Comparison of ENCODE assay signal across 6 cellular contexts in the genomic region with DNA sequence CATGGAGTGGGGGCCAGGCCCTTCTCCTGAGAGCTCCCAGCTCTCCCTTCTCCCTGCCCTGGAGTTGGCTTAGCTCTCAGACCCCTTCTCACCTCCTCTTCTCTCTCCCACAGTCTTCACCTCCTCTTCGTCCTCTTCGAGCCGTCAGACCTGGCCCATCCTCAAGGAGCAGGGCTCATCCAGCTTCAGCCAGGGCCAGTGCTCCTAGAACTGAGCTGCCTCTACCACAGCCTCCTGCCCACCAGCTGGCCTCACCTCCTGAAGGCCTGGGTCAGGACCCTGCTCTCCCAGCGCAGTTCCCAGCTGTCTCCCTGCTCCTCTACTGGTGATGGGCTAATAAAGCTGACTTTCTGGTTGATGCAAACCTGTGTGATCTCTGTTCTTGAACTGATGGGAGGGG. TPM values are rescaled to one million over a fixed set of nuclear protein-coding genes. Genes with fewer than 3 reads are reported as not detected.
"Had no signal": no experiment of that assay in that cellular context is flagged by ENCODE, and none has a peak within 500 bp of the region (broad histone marks: within the 10 kb centered on the region; RNA-seq: fewer than 3 reads in every experiment).

No MANE protein-coding gene starts in this region.

RNA-seq across cellular contexts. Expression of a gene that starts 34.1 kb away (rescaled TPM):
- total RNA-seq: HT1080, K562, M059J, SK-MEL-5 had no signal
- polyA plus RNA-seq: IgD-negative memory B cell, K562, SK-N-SH had no signal
